ENCODE assay signal across 9 cellular contexts in the genomic region with DNA sequence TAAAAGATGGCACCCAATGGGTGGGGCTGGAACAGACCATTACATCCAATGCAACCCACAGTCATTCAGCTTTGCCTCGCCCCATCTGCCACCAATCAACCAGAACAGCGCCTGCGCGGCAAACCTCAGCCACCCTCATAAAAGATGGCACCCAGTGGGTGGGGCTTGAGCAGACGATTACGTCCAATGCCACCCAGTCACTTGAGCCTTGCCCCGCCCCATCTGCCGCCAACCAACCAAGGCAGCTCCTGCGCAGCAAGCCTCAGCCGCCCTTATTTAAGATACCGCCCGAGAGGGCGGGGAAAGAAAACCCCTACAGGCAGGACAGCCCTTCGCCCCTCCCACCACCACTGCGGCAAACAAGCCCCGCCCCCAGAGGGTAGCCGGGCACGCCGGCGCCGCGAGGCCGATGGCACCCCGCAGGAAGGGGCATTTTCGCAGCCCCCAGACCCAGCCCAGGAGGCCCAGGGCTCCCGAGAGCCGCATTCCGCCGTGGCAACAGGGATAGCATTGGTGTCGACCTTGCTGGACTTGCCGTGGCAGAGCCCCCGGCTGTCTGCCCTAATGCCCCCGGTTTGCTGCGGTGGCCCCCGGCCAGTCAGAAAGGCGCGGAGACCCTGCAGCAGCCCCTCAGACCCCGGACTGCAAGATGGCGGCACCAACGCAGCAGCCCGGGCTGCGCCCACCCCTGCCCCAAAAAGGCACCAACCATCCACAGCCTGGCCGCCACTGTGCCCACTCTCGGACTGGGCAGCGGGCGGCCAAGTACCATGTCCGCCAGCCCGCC. TPM values are rescaled to one million over a fixed set of nuclear protein-coding genes. Genes with fewer than 3 reads are reported as not detected.
DNase-seq lines count a peak whose midpoint lies in the region; FAIRE-seq and TF ChIP-seq lines count a peak whose summit lies in the region.
"Had no signal": no experiment of that assay in that cellular context is flagged by ENCODE, and none has a peak within 500 bp of the region (broad histone marks: within the 10 kb centered on the region; RNA-seq: fewer than 3 reads in every experiment).

No MANE protein-coding gene starts in this region.

- H3K9me3 Mint-ChIP-seq in CD14-positive monocyte = peaks cover 37 to 70% (median 57%) of the 10 kb centered on the region in 7 donors

- H3K27ac ChIP-seq in ovary = peak overlapping the region; percentile 56 to 90

- peaks cover 12 to 30% (median 23%) of the 10 kb centered on the region in 3 donors for H3K27me3 Mint-ChIP-seq in CD14-positive monocyte (ENCODE audit: low read depth in 3 of 3)

- no peak for TF ChIP-seq EP300 in ovary (IDR thresholded peaks at IDR 0.05)

- H3K4me3 ChIP-seq in ovary = peak overlapping the region; percentile 62

- peak overlapping the region; percentile 44 to 89 (median 68) for H3K27ac Mint-ChIP-seq in CD14-positive monocyte
- H3K27ac Mint-ChIP-seq: T-helper 2 cell treated with Interferon-gamma antibody and Interleukin-4, amounts not matched to agents 5 μg/mL and 100 μg/mL, for 36 hours had no signal

- peaks cover 14% of the 10 kb centered on the region for H3K4me1 Mint-ChIP-seq in CD14-positive monocyte

- FAIRE-seq in frontal cortex (lab: Jason Lieb, UNC) = no peak

- H3K36me3 ChIP-seq in ovary = no peaks in the 10 kb centered on the region

- DNase-seq in CD14-positive monocyte (ENCODE audit: low spot score) = peak; percentile 83
- peak; percentile 98 for DNase-seq in SK-N-DZ (ENCODE audit: low spot score)
- peak; percentile 76 to 82 for DNase-seq in frontal cortex (ENCODE audit: low spot score in 2 of 2)
- peak; percentile 90 to 97 (median 94) for DNase-seq in ovary
- DNase-seq in OCI-M1 (lab: John Stamatoyannopoulos, UW) = no peak
- no peak for DNase-seq in HPDE6-E6E7 (ENCODE audit: extremely low spot score)
- no peak for DNase-seq in GM19238 (ENCODE audit: insufficient read length, low spot score)
- no peak for DNase-seq in DMS53 treated with DMSO at 0.1 percent for 48 hours (lab: John Stamatoyannopoulos, UW; ENCODE audit: unreplicated experiment)

- H3K4me1 ChIP-seq in ovary (ENCODE audit: insufficient read depth) = peaks cover 2% of the 10 kb centered on the region

- intact Hi-C loops in CD14-positive monocyte (cut with micrococcal nuclease) (no loop called here), ovary (cut with DNase I) (loop anchor here in 2 of 4 donors (10.0 kb wide), 3 partner anchors 135 to 235 kb away; no protein-coding TSS in a partner anchor)

- H3K36me3 Mint-ChIP-seq in CD14-positive monocyte = peaks cover 2 to 3% of the 10 kb centered on the region in 2 donors

- H3K27me3 ChIP-seq in ovary = no peaks in the 10 kb centered on the region

- no peaks in the 10 kb centered on the region for H3K9me3 ChIP-seq in ovary

- H3K4me3 Mint-ChIP-seq in CD14-positive monocyte = peak overlapping the region; percentile 60 to 81
- H3K4me3 Mint-ChIP-seq: T-helper 2 cell treated with Interferon-gamma antibody and Interleukin-4, amounts not matched to agents 5 μg/mL and 100 μg/mL, for 36 hours had no signal

- WGBS in ovary, 3 donors = 52 to 54% (median 54%) methylated on average over 39 to 48 of the region's 48 CpGs

- peak; percentile 41 for TF ChIP-seq POLR2A in ovary (IDR thresholded peaks at IDR 0.05)

- TF ChIP-seq CTCF in CD14-positive monocyte (IDR thresholded peaks at IDR 0.05) (no peak), ovary (IDR thresholded peaks at IDR 0.05) (no peak)

RNA-seq across cellular contexts. Expression of gene PEG3, which starts 0.7 kb away (rescaled TPM):
- under 1 TPM in 1 of 2 donors, not detected in 1; 0.05 TPM for polyA plus RNA-seq in CD14-positive monocyte
- 12.5 and 16.0 TPM in 2 replicates for polyA plus RNA-seq in SK-N-DZ (2014; cell fraction: cytosol; rRNA removed)
- polyA plus RNA-seq in SK-N-DZ (2014; cell fraction: nucleus; rRNA removed) = 19.1 and 30.0 TPM in 2 replicates
- total RNA-seq in frontal cortex = 49.7 TPM
- total RNA-seq in ovary = 1,000 to 10,000 TPM in 1 of 7 donors, 100 to 1,000 TPM in 6; 146 to 1,197 (median 554) TPM
- 100 to 1,000 TPM; 104 to 303 TPM for polyA plus RNA-seq in ovary

RNA-seq across cellular contexts. Expression of gene ZIM2, which starts 0.7 kb away (rescaled TPM):
- polyA plus RNA-seq in CD14-positive monocyte (not detected), ovary (1 to 10 TPM; 2.7 to 6.7 TPM)
- 0.41 and 0.50 TPM in 2 replicates for polyA plus RNA-seq in SK-N-DZ (2014; cell fraction: cytosol; rRNA removed)
- 0.77 and 1.2 TPM in 2 replicates for polyA plus RNA-seq in SK-N-DZ (2014; cell fraction: nucleus; rRNA removed)
- total RNA-seq in frontal cortex (4.5 TPM), ovary (10 to 100 TPM in 6 of 7 donors, 1 to 10 TPM in 1; 2.2 to 34.2 (median 19.6) TPM)

Comparison
In these comparisons a context has a peak if more than half of its experiments do, and no peak if none do; other contexts are left out.
1. DNase-seq: peak in CD14-positive monocyte (single experiment), SK-N-DZ (single experiment), frontal cortex (2 of 2) and ovary (5 of 5); none in OCI-M1 (single experiment), HPDE6-E6E7 (single experiment), GM19238 (single experiment) and DMS53 treated with DMSO at 0.1 percent for 48 hours (single experiment).